Comparison of ENCODE assay signal across 11 cellular contexts in the genomic region with DNA sequence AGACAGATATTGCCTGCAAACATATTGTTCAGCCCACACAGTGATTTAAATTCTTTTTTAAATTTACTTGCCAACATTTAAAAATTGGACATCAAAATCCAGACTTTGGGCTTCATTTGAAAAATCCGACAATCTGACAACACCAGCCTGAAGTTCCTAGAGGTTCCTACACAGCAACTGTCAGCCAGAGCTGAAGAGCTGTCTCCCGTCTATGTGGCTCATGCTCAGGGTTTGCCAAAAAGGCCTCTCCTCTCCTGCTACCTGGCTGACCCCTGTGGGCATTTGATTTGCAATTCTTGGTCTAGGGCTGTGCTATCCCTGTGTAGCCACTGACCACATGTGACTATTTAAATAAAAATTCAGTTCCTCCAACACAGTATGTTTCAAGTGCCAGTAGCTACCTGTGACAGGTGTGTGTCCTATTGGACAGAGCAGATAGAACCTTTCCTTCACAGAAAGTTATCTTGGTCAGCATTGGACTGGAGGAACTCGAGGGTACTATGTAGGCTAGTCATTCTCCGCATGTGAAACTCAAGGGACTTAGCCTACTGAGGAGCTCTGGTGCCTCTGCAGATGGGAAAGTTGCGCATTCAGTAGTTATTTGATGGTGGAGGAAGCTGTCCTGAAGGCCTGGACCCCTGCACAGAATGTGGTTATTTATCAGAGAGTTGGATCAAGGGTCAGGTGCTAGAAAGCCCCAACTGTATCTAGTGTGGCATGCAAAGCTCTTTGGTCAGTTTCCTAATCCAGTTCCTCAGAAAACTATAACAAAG. TPM values are rescaled to one million over a fixed set of nuclear protein-coding genes. Genes with fewer than 3 reads are reported as not detected.
A peak's percentile ranks its signal among the peaks of the same experiment; 100 is the strongest.
DNase-seq lines count a peak whose midpoint lies in the region; ATAC-seq and TF ChIP-seq lines count a peak whose summit lies in the region.
"Had no signal": no experiment of that assay in that cellular context is flagged by ENCODE, and none has a peak within 500 bp of the region (broad histone marks: within the 10 kb centered on the region; RNA-seq: fewer than 3 reads in every experiment).

No MANE protein-coding gene starts in this region.

- H3K4me3 Mint-ChIP-seq in activated naive CD8-positive, alpha-beta T cell treated with anti-CD3 and anti-CD28 coated beads, Interleukin-2, amount 50 U/mL, for 24 hours: peak overlapping the region; percentile 72
- peak overlapping the region in 5 of 10 donors; percentile 16 to 58 (median 34) for H3K4me3 Mint-ChIP-seq in naive thymus-derived CD8-positive, alpha-beta T cell

- no peak overlapping the region for H3K4me3 ChIP-seq in AG04450 (ENCODE audit: low read depth, low read length)
- no peak overlapping the region for H3K4me3 ChIP-seq in HL-60 (replicated peaks; ENCODE audit: insufficient read depth, low read length)

- no peak for ATAC-seq in activated naive CD8-positive, alpha-beta T cell treated with anti-CD3 and anti-CD28 coated beads, Interleukin-2, amount 50 U/mL, for 24 hours
- ATAC-seq in naive thymus-derived CD8-positive, alpha-beta T cell: no peak
- no peak for ATAC-seq in HG02571 (IDR thresholded peaks at IDR 0.05; ENCODE audit: unreplicated experiment)
- ATAC-seq: esophagus mucosa had no signal

- H3K9me3 Mint-ChIP-seq in activated naive CD8-positive, alpha-beta T cell treated with anti-CD3 and anti-CD28 coated beads, Interleukin-2, amount 50 U/mL, for 24 hours: no peaks in the 10 kb centered on the region
- no peaks in the 10 kb centered on the region for H3K9me3 Mint-ChIP-seq in naive thymus-derived CD8-positive, alpha-beta T cell

- H3K27me3 ChIP-seq in AG04450 (ENCODE audit: control insufficient read depth, insufficient read depth, low read length) (no peaks in the 10 kb centered on the region), HL-60 (ENCODE audit: insufficient read depth, poor library complexity, severe bottlenecking) (no peaks in the 10 kb centered on the region)

- H3K27me3 Mint-ChIP-seq in activated naive CD8-positive, alpha-beta T cell treated with anti-CD3 and anti-CD28 coated beads, Interleukin-2, amount 50 U/mL, for 24 hours: no peaks in the 10 kb centered on the region
- no peaks in the 10 kb centered on the region for H3K27me3 Mint-ChIP-seq in naive thymus-derived CD8-positive, alpha-beta T cell

- DNase-seq in AG04450 (ENCODE audit: low read depth, low spot score) (no peak), HL-60 (ENCODE audit: low read depth in 1 of 2, low spot score in 1 of 2) (peak in 1 of 2 experiments; percentile 65), NCI-H748 treated with DMSO at 0.1 percent for 48 hours (lab: John Stamatoyannopoulos, UW) (no peak), NCI-H226 (no peak), GM19240 (ENCODE audit: insufficient read length, low spot score) (no peak)
- no peak for DNase-seq in activated naive CD8-positive, alpha-beta T cell treated with anti-CD3 and anti-CD28 coated beads, Interleukin-2, amount 50 U/mL, for 24 hours
- no peak for DNase-seq in naive thymus-derived CD8-positive, alpha-beta T cell
- DNase-seq: activated CD8-positive, alpha-beta memory T cell treated with anti-CD3 and anti-CD28 coated beads, Interleukin-2, amount 50 U/mL, for 48 hours; NCI-H774 had no signal

- no peaks in the 10 kb centered on the region for H3K9me3 ChIP-seq in AG04450 (ENCODE audit: control insufficient read depth, insufficient read depth, low read length)

- POLR2A ChIA-PET in AG04450 (lab: Yijun Ruan, JAX): interaction anchor here (0.6 kb wide), 2 partner anchors 29 to 1533 kb away, joined by 4 to 9 read pairs; no protein-coding TSS in a partner anchor
- POLR2A ChIA-PET in naive thymus-derived CD8-positive, alpha-beta T cell (lab: Charles Lee): interaction anchor here (1.7 kb wide), 1 partner anchor 28 kb away, joined by 3 read pairs; no protein-coding TSS in a partner anchor

- H3K27ac ChIP-seq in AG04450 (ENCODE audit: low read depth, low read length) (peak overlapping the region; percentile 21), HL-60 (replicated peaks) (peak overlapping the region; percentile 75)

- peak overlapping the region; percentile 99 for H3K27ac Mint-ChIP-seq in activated naive CD8-positive, alpha-beta T cell treated with anti-CD3 and anti-CD28 coated beads, Interleukin-2, amount 50 U/mL, for 24 hours
- H3K27ac Mint-ChIP-seq in naive thymus-derived CD8-positive, alpha-beta T cell: peak overlapping the region; percentile 67 to 96 (median 81)

- CTCF ChIA-PET in AG04450 (lab: Charles Lee): interaction anchor here (0.5 to 1.2 kb wide), 3 partner anchors 14 to 96 kb away, joined by 3 to 5 read pairs (median 3); partner anchors contain the start of genes ERI2 and REXO5

- H3K36me3 Mint-ChIP-seq in activated naive CD8-positive, alpha-beta T cell treated with anti-CD3 and anti-CD28 coated beads, Interleukin-2, amount 50 U/mL, for 24 hours (ENCODE audit: low read depth): peaks cover 29% of the 10 kb centered on the region
- H3K36me3 Mint-ChIP-seq in naive thymus-derived CD8-positive, alpha-beta T cell: no peaks in the 10 kb centered on the region

- H3K4me1 Mint-ChIP-seq in activated naive CD8-positive, alpha-beta T cell treated with anti-CD3 and anti-CD28 coated beads, Interleukin-2, amount 50 U/mL, for 24 hours: peaks cover 76% of the 10 kb centered on the region
- peaks cover 47 to 72% (median 65%) of the 10 kb centered on the region in 4 donors for H3K4me1 Mint-ChIP-seq in naive thymus-derived CD8-positive, alpha-beta T cell

- TF ChIP-seq CTCF in AG04450 (IDR thresholded peaks at IDR 0.05; ENCODE audit: low read depth, low read length) (no peak), HL-60 (IDR thresholded peaks at IDR 0.05; ENCODE audit: insufficient read depth, low read length) (no peak)

RNA-seq across cellular contexts. Expression of gene LYRM1, which starts 2.7 kb away (rescaled TPM):
- polyA plus RNA-seq in AG04450 (2011; rRNA removed): 32.3 and 41.1 TPM in 2 replicates
- polyA minus RNA-seq in AG04450 (2011; rRNA and poly(A)+ RNA removed): 17.9 and 19.1 TPM in 2 replicates
- 10 to 100 TPM; 22.2 to 23.7 TPM for total RNA-seq in naive thymus-derived CD8-positive, alpha-beta T cell
- 10 to 100 TPM; 34.8 to 43.6 (median 41.4) TPM for polyA plus RNA-seq in naive thymus-derived CD8-positive, alpha-beta T cell

RNA-seq across cellular contexts. Expression of gene DCUN1D3, which starts 3.1 kb away (rescaled TPM):
- polyA plus RNA-seq in AG04450 (2011; rRNA removed): 11.3 and 12.0 TPM in 2 replicates
- 30.8 and 36.5 TPM in 2 replicates for polyA minus RNA-seq in AG04450 (2011; rRNA and poly(A)+ RNA removed)
- 1 to 10 TPM; 4.2 to 6.2 TPM for total RNA-seq in naive thymus-derived CD8-positive, alpha-beta T cell
- 1 to 10 TPM in 2 of 3 donors, under 1 TPM in 1; 0.47 to 1.1 (median 1.1) TPM for polyA plus RNA-seq in naive thymus-derived CD8-positive, alpha-beta T cell
